Comparison of ENCODE assay signal across 21 cellular contexts in genomic region chr5:54793612-54794436, GRCh38.
DNase-seq lines count a peak whose midpoint lies in the region; ATAC-seq and TF ChIP-seq lines count a peak whose summit lies in the region.
"Had no signal": no experiment of that assay in that cellular context is flagged by ENCODE, and none has a peak within 500 bp of the region (broad histone marks: within the 10 kb centered on the region; RNA-seq: fewer than 3 reads in every experiment).

No MANE protein-coding gene starts in this region.

- peak overlapping the region; percentile 22 for H3K4me3 Mint-ChIP-seq in natural killer cell treated with Interleukin-12 subunit alpha and Interleukin-12 subunit beta and Interleukin-15 and Interleukin-18, amount 100 ng/mL, for 72 hours
- H3K4me3 Mint-ChIP-seq in natural killer cell, result no peak overlapping the region
- peak overlapping the region; percentile 38 for H3K4me3 Mint-ChIP-seq in activated T-helper 17 cell treated with anti-CD3 and anti-CD28 coated beads, Interleukin-2, amount 50 U/mL, for 72 hours

- WGBS in aorta, 2 donors, result 12 to 19% methylated on average over 2 of the region's 2 CpGs

- no peak for DNase-seq in natural killer cell treated with Interleukin-12 subunit alpha and Interleukin-12 subunit beta and Interleukin-15 and Interleukin-18, amount 100 ng/mL, for 72 hours (ENCODE audit: low spot score)
- DNase-seq in natural killer cell, result no peak
- peak; percentile 29 for DNase-seq in fibroblast of the conjunctiva (ENCODE audit: low read depth)
- DNase-seq in aorta, result no peak
- no peak for DNase-seq in NCI-H1930 (lab: John Stamatoyannopoulos, UW)
- DNase-seq in pons (ENCODE audit: low spot score), result no peak
- DNase-seq: body of pancreas, esophagus squamous epithelium, GDM1, left colon, mucosa of descending colon, NCI-H187, NCI-H526, pancreas had no signal

- peaks cover 15 to 17% of the 10 kb centered on the region in 2 donors for H3K4me1 Mint-ChIP-seq in natural killer cell treated with Interleukin-12 subunit alpha and Interleukin-12 subunit beta and Interleukin-15 and Interleukin-18, amount 100 ng/mL, for 72 hours (ENCODE audit: low read depth in 2 of 2)
- peaks cover 18 to 21% of the 10 kb centered on the region in 2 donors for H3K4me1 Mint-ChIP-seq in natural killer cell
- H3K4me1 Mint-ChIP-seq in activated T-helper 17 cell treated with anti-CD3 and anti-CD28 coated beads, Interleukin-2, amount 50 U/mL, for 72 hours, result peaks cover 12% of the 10 kb centered on the region

- H3K9me3 ChIP-seq in aorta (ENCODE audit: control insufficient read depth, low read length), result no peaks in the 10 kb centered on the region
- H3K9me3 ChIP-seq: body of pancreas, esophagus squamous epithelium, HAP-1, MG63, mucosa of descending colon, pancreas, stomach had no signal

- H3K27me3 Mint-ChIP-seq in natural killer cell treated with Interleukin-12 subunit alpha and Interleukin-12 subunit beta and Interleukin-15 and Interleukin-18, amount 100 ng/mL, for 72 hours, result peaks cover 8 to 12% of the 10 kb centered on the region in 2 donors
- H3K27me3 Mint-ChIP-seq in natural killer cell (ENCODE audit: low read depth in 2 of 2), result peaks cover 0 to 18% of the 10 kb centered on the region in 2 donors
- peaks cover 3% of the 10 kb centered on the region for H3K27me3 Mint-ChIP-seq in activated T-helper 17 cell treated with anti-CD3 and anti-CD28 coated beads, Interleukin-2, amount 50 U/mL, for 72 hours

- no peak overlapping the region for H3K4me3 ChIP-seq in aorta (ENCODE audit: low read length in 2 of 2)
- H3K4me3 ChIP-seq: body of pancreas, esophagus squamous epithelium, HAP-1, MG63, mucosa of descending colon, pancreas, skin epidermis, stomach had no signal

- H3K27me3 ChIP-seq in aorta (ENCODE audit: control insufficient read depth in 1 of 2, insufficient read depth in 2 of 2, low read length in 1 of 2), result no peaks in the 10 kb centered on the region
- H3K27me3 ChIP-seq: body of pancreas, esophagus squamous epithelium, MG63, pancreas, stomach had no signal

- peaks cover 4% of the 10 kb centered on the region for H3K9me3 Mint-ChIP-seq in natural killer cell treated with Interleukin-12 subunit alpha and Interleukin-12 subunit beta and Interleukin-15 and Interleukin-18, amount 100 ng/mL, for 72 hours
- H3K9me3 Mint-ChIP-seq in natural killer cell, result no peaks in the 10 kb centered on the region
- H3K9me3 Mint-ChIP-seq in activated T-helper 17 cell treated with anti-CD3 and anti-CD28 coated beads, Interleukin-2, amount 50 U/mL, for 72 hours, result no peaks in the 10 kb centered on the region

- peaks cover 5% of the 10 kb centered on the region for H3K36me3 Mint-ChIP-seq in natural killer cell treated with Interleukin-12 subunit alpha and Interleukin-12 subunit beta and Interleukin-15 and Interleukin-18, amount 100 ng/mL, for 72 hours
- H3K36me3 Mint-ChIP-seq in natural killer cell, result no peaks in the 10 kb centered on the region
- no peaks in the 10 kb centered on the region for H3K36me3 Mint-ChIP-seq in activated T-helper 17 cell treated with anti-CD3 and anti-CD28 coated beads, Interleukin-2, amount 50 U/mL, for 72 hours (ENCODE audit: low read depth)

- peaks cover 4 to 6% of the 10 kb centered on the region in 2 donors for H3K4me1 ChIP-seq in aorta (ENCODE audit: control insufficient read depth in 1 of 2, insufficient read depth in 2 of 2, low read length in 2 of 2)
- H3K4me1 ChIP-seq: body of pancreas, HAP-1, pancreas had no signal

- TF ChIP-seq CTCF in natural killer cell (IDR thresholded peaks at IDR 0.05), result no peak

- H3K36me3 ChIP-seq in aorta (ENCODE audit: control insufficient read depth in 1 of 2, insufficient read depth in 2 of 2, low read length in 1 of 2), result no peaks in the 10 kb centered on the region
- H3K36me3 ChIP-seq: esophagus squamous epithelium, HAP-1, MG63, pancreas, stomach had no signal

- intact Hi-C loops in natural killer cell (cut with micrococcal nuclease), result no loop called here
- intact Hi-C loops in aorta (cut with DNase I), result no loop called here

- peak overlapping the region in 1 of 2 donors; percentile 45 for H3K27ac Mint-ChIP-seq in natural killer cell treated with Interleukin-12 subunit alpha and Interleukin-12 subunit beta and Interleukin-15 and Interleukin-18, amount 100 ng/mL, for 72 hours
- H3K27ac Mint-ChIP-seq in natural killer cell, result no peak overlapping the region
- peak overlapping the region; percentile 77 for H3K27ac Mint-ChIP-seq in activated T-helper 17 cell treated with anti-CD3 and anti-CD28 coated beads, Interleukin-2, amount 50 U/mL, for 72 hours

- peak in 1 of 2 donors; percentile 73 for ATAC-seq in natural killer cell treated with Interleukin-12 subunit alpha and Interleukin-12 subunit beta and Interleukin-15 and Interleukin-18, amount 100 ng/mL, for 72 hours
- no peak for ATAC-seq in natural killer cell
- peak; percentile 76 for ATAC-seq in activated T-helper 17 cell treated with anti-CD3 and anti-CD28 coated beads, Interleukin-2, amount 50 U/mL, for 72 hours (replicated peaks)
- peak; percentile 36 for ATAC-seq in aorta (ENCODE audit: low FRiP score)
- no peak for ATAC-seq in GM18868 (IDR thresholded peaks at IDR 0.05; ENCODE audit: unreplicated experiment)
- ATAC-seq: body of pancreas, left colon, mucosa of descending colon, Panc1 had no signal

- peak overlapping the region in 1 of 2 donors; percentile 79 for H3K27ac ChIP-seq in aorta (ENCODE audit: low read depth in 1 of 2, low read length in 2 of 2)
- H3K27ac ChIP-seq: body of pancreas, esophagus squamous epithelium, pancreas, skin epidermis had no signal

Comparison
In these comparisons a context has a peak if more than half of its experiments do, and no peak if none do; other contexts are left out.
1. ATAC-seq: peak in activated T-helper 17 cell treated with anti-CD3 and anti-CD28 coated beads, Interleukin-2, amount 50 U/mL, for 72 hours (single experiment) and aorta (single experiment); none in natural killer cell (0 of 3) and GM18868 (single experiment).